9 cellular contexts compared by ENCODE assay signal in the genomic region with DNA sequence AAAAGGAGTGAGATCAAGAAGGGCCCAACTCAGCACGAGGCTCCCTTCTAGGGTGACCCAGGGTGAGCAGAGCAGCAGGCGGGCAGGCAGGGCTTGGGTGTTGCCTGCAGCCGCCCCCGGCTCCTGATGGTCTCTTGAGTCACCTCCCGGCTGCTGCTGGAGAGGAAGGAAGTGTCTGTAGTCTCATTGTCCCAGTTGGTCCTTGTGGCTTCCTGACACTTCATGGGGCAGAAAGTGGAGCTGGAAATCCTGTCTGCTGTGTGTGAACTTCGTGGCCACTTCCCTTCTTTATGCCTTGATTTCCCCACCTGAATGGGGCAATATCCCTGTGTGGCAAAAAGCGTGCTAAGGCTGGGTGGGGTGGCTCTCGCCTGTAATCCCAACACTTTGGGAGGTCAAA. TPM values are rescaled to one million over a fixed set of nuclear protein-coding genes. Genes with fewer than 3 reads are reported as not detected.
DNase-seq lines count a peak whose midpoint lies in the region; ATAC-seq and TF ChIP-seq lines count a peak whose summit lies in the region.
"Had no signal": no experiment of that assay in that cellular context is flagged by ENCODE, and none has a peak within 500 bp of the region (broad histone marks: within the 10 kb centered on the region; RNA-seq: fewer than 3 reads in every experiment).

No MANE protein-coding gene starts in this region.

- peak overlapping the region; percentile 86 to 94 (median 89) for H3K4me3 Mint-ChIP-seq in brain

- H2AK5ac ChIP-seq in mesenchymal stem cell (ENCODE audit: low read length, severe bottlenecking) = no peak overlapping the region

- no peaks in the 10 kb centered on the region for H3K27me3 ChIP-seq in Karpas-422 (ENCODE audit: low read length)
- no peaks in the 10 kb centered on the region for H3K27me3 ChIP-seq in mesenchymal stem cell (ENCODE audit: control insufficient read depth in 1 of 2, insufficient read depth in 1 of 2, low read length in 2 of 2)

- H3K23ac ChIP-seq in mesenchymal stem cell (ENCODE audit: low read length in 2 of 2) = peak overlapping the region in 1 of 2 experiments; percentile 2

- WGBS in mesenchymal stem cell = 46% methylated on average over 7 of the region's 8 CpGs

- no peak overlapping the region for H3K4me3 ChIP-seq in Karpas-422 (ENCODE audit: low read length)
- peak overlapping the region in 1 of 2 experiments; percentile 99 for H3K4me3 ChIP-seq in mesenchymal stem cell (ENCODE audit: insufficient read depth in 1 of 2, low read depth in 1 of 2, low read length in 2 of 2)

- H2BK12ac ChIP-seq in mesenchymal stem cell (ENCODE audit: low read length in 2 of 2) = no peak overlapping the region

- no peak overlapping the region for H2BK15ac ChIP-seq in mesenchymal stem cell (ENCODE audit: low read depth, poor library complexity, severe bottlenecking)

- peaks cover 34% of the 10 kb centered on the region for H3K36me3 Mint-ChIP-seq in brain

- H3K27ac Mint-ChIP-seq in brain = peak overlapping the region in 2 of 5 experiments; percentile 64 to 94

- peaks cover 27% of the 10 kb centered on the region for H3K79me2 ChIP-seq in Karpas-422 (ENCODE audit: low read length)

- no peaks in the 10 kb centered on the region for H3K9me2 ChIP-seq in Karpas-422 (replicated peaks; ENCODE audit: insufficient read depth, low read length)

- peak overlapping the region; percentile 73 for H4K8ac ChIP-seq in mesenchymal stem cell (ENCODE audit: low read length)

- H4K20me1 ChIP-seq in Karpas-422 (ENCODE audit: insufficient read depth, low read depth, low read length) = peaks cover 29% of the 10 kb centered on the region

- peaks cover 48% of the 10 kb centered on the region for H3K79me1 ChIP-seq in mesenchymal stem cell (replicated peaks; ENCODE audit: low read length, poor library complexity, severe bottlenecking)

- H2BK5ac ChIP-seq in mesenchymal stem cell (ENCODE audit: low read depth, low read length, poor library complexity, severe bottlenecking) = no peak overlapping the region

- H3K27ac ChIP-seq in Karpas-422 (ENCODE audit: low read length) = no peak overlapping the region
- H3K27ac ChIP-seq in mesenchymal stem cell (ENCODE audit: low read length, poor library complexity, severe bottlenecking) = no peak overlapping the region

- H3K36me3 ChIP-seq in Karpas-422 (ENCODE audit: insufficient read depth, low read length) = peaks cover 16% of the 10 kb centered on the region; the same call in 1 of the 2 replicates
- peaks cover 26 to 49% of the 10 kb centered on the region in 2 experiments for H3K36me3 ChIP-seq in mesenchymal stem cell (ENCODE audit: control insufficient read depth in 1 of 2, insufficient read depth in 2 of 2, low read depth in 1 of 2, low read length in 2 of 2)

- H3K4ac ChIP-seq in mesenchymal stem cell (ENCODE audit: low read depth in 1 of 2, low read length in 2 of 2) = no peak overlapping the region

- H3K4me1 ChIP-seq in Karpas-422 (ENCODE audit: low read length) = peaks cover 29% of the 10 kb centered on the region
- H3K4me1 ChIP-seq in mesenchymal stem cell (ENCODE audit: control insufficient read depth, insufficient read depth, low read depth, low read length) = peaks cover 24% of the 10 kb centered on the region

- no peak overlapping the region for H2BK120ac ChIP-seq in mesenchymal stem cell (ENCODE audit: low read depth, low read length)

- no peak for TF ChIP-seq POLR2A in GM18505 (IDR thresholded peaks at IDR 0.05; ENCODE audit: borderline replicate concordance, extremely low read depth, insufficient read depth, insufficient read length)

- H3K4me2 ChIP-seq in Karpas-422 (ENCODE audit: low read depth, low read length, poor library complexity, severe bottlenecking) (no peak overlapping the region), mesenchymal stem cell (ENCODE audit: low read length, poor library complexity, severe bottlenecking) (no peak overlapping the region)

- no peak for TF ChIP-seq CTCF in brain (conservative IDR thresholded peaks at IDR 0.05)

- H3K14ac ChIP-seq in mesenchymal stem cell (ENCODE audit: low read length in 2 of 2) = no peak overlapping the region

- peaks cover 42% of the 10 kb centered on the region for H3K4me1 Mint-ChIP-seq in brain

- peak; percentile 95 for DNase-seq in CD1c-positive myeloid dendritic cell (ENCODE audit: extremely low spot score)
- no peak for DNase-seq in Karpas-422
- DNase-seq in mesenchymal stem cell = peak; percentile 43
- DNase-seq in H4 (ENCODE audit: low spot score) = no peak
- DNase-seq in NCI-H2171 (lab: John Stamatoyannopoulos, UW) = no peak
- DNase-seq: NCI-H1694 had no signal

- H3K9me3 ChIP-seq in Karpas-422 (ENCODE audit: low read length) (no peaks in the 10 kb centered on the region), mesenchymal stem cell (ENCODE audit: control insufficient read depth, low read length) (no peaks in the 10 kb centered on the region)

- ATAC-seq in GM18505 (IDR thresholded peaks at IDR 0.05; ENCODE audit: unreplicated experiment) = no peak
- no peak for ATAC-seq in HG03175 (IDR thresholded peaks at IDR 0.05; ENCODE audit: unreplicated experiment)

- H4K91ac ChIP-seq in mesenchymal stem cell (ENCODE audit: low read length) = no peak overlapping the region

- H2AFZ ChIP-seq in Karpas-422 (ENCODE audit: low read length) = no peak overlapping the region
- H2AFZ ChIP-seq in mesenchymal stem cell (ENCODE audit: low read depth, low read length) = no peak overlapping the region

- H3K9me3 Mint-ChIP-seq in brain = no peaks in the 10 kb centered on the region

- H3K9ac ChIP-seq in Karpas-422 (ENCODE audit: low read length) (peak overlapping the region; percentile 37; the same call in 1 of the 2 replicates), mesenchymal stem cell (ENCODE audit: low read length) (peak overlapping the region; percentile 87)

- H3K18ac ChIP-seq in mesenchymal stem cell (ENCODE audit: low read depth in 1 of 2, low read length in 2 of 2) = no peak overlapping the region

- H3K27me3 Mint-ChIP-seq in brain = peaks cover 6% of the 10 kb centered on the region

RNA-seq across cellular contexts. Expression of a gene that starts 2.5 kb away (rescaled TPM):
- total RNA-seq in Karpas-422 (2014; rRNA removed; shearing (Covaris generic); ENCODE audit: low replicate concordance) = 22.9 and 34.6 TPM in 2 replicates
- polyA plus RNA-seq in brain (ENCODE audit: insufficient read depth, low read depth, low replicate concordance) = 102 TPM
- polyA plus RNA-seq in mesenchymal stem cell (2013, experiment 1 of 2) = 30.5 TPM
- polyA plus RNA-seq in mesenchymal stem cell (2013, experiment 2 of 2) = 31.4 TPM
- total RNA-seq in H4 (2014; rRNA removed; shearing (Covaris generic)) = 6.7 and 14.6 TPM in 2 replicates

RNA-seq across cellular contexts. Expression of a gene that starts 29.5 kb away (rescaled TPM):
- total RNA-seq in Karpas-422 (2014; rRNA removed; shearing (Covaris generic); ENCODE audit: low replicate concordance) = 16.6 and 40.4 TPM in 2 replicates
- 18.4 TPM for polyA plus RNA-seq in brain (ENCODE audit: insufficient read depth, low read depth, low replicate concordance)
- polyA plus RNA-seq in mesenchymal stem cell (2013, experiment 1 of 2) = 2.2 TPM
- polyA plus RNA-seq in mesenchymal stem cell (2013, experiment 2 of 2) = 1.9 TPM
- 0.58 TPM in 1 of 2 replicates, not detected in the other for total RNA-seq in H4 (2014; rRNA removed; shearing (Covaris generic))

RNA-seq across cellular contexts. Expression of a gene that starts 33.7 kb away (rescaled TPM):
- total RNA-seq in Karpas-422 (2014; rRNA removed; shearing (Covaris generic); ENCODE audit: low replicate concordance) = under 0.01 TPM in 1 of 2 replicates, not detected in the other
- 12.9 TPM for polyA plus RNA-seq in brain (ENCODE audit: insufficient read depth, low read depth, low replicate concordance)
- 0.43 TPM for polyA plus RNA-seq in mesenchymal stem cell (2013, experiment 1 of 2)
- 0.37 TPM for polyA plus RNA-seq in mesenchymal stem cell (2013, experiment 2 of 2)
- total RNA-seq in H4 (2014; rRNA removed; shearing (Covaris generic)) = 0.04 TPM in 1 of 2 replicates, not detected in the other

Comparison
In these comparisons a context has a peak if more than half of its experiments do, and no peak if none do; other contexts are left out.
1. DNase-seq: peak in CD1c-positive myeloid dendritic cell (single experiment) and mesenchymal stem cell (single experiment); none in Karpas-422 (single experiment), H4 (single experiment) and NCI-H2171 (single experiment).
2. RNA of a gene that starts 29.5 kb away (total RNA-seq): 16.6 to 40.4 TPM in Karpas-422; 0.58 TPM in H4; every median in the first group is over 10 times any median in the second.